Comparison of ENCODE assay signal across 15 cellular contexts in genomic region chr22:31929126-31929928, GRCh38. TPM values are rescaled to one million over a fixed set of nuclear protein-coding genes. Genes with fewer than 3 reads are reported as not detected.
DNase-seq lines count a peak whose midpoint lies in the region; ATAC-seq lines count a peak whose summit lies in the region.
"Had no signal": no experiment of that assay in that cellular context is flagged by ENCODE, and none has a peak within 500 bp of the region (broad histone marks: within the 10 kb centered on the region; RNA-seq: fewer than 3 reads in every experiment).

No MANE protein-coding gene starts in this region.

- H3K36me3 Mint-ChIP-seq in activated T-helper 17 cell treated with anti-CD3 and anti-CD28 coated beads, Interleukin-2, amount 50 U/mL, for 72 hours (ENCODE audit: low read depth) = no peaks in the 10 kb centered on the region
- H3K36me3 Mint-ChIP-seq: stimulated activated naive B cell treated with anti-CD40 and anti-IgM and Interleukin-4, amounts not matched to agents 10 μg/mL and 1 μg/mL and 100 μg/mL, for 72 hours had no signal

- H3K27me3 ChIP-seq in MG63 = no peaks in the 10 kb centered on the region
- H3K27me3 ChIP-seq: Peyer's patch had no signal

- no peak for ATAC-seq in activated T-helper 17 cell treated with anti-CD3 and anti-CD28 coated beads, Interleukin-2, amount 50 U/mL, for 72 hours (replicated peaks)
- ATAC-seq in left ventricle myocardium superior (peak; percentile 86), HG02885 (IDR thresholded peaks at IDR 0.05; ENCODE audit: poor library complexity, unreplicated experiment) (no peak)
- ATAC-seq: HCT116; stimulated activated naive B cell treated with anti-CD40 and anti-IgM and Interleukin-4, amounts not matched to agents 10 μg/mL and 1 μg/mL and 100 μg/mL, for 72 hours had no signal

- H3K4me3 ChIP-seq in MG63 = no peak overlapping the region
- H3K4me3 ChIP-seq: Peyer's patch had no signal

- intact Hi-C loops in left ventricle myocardium superior (cut with micrococcal nuclease) = no loop called here
- intact Hi-C loops in posterior cingulate gyrus (cut with DNase I) = no loop called here

- H3K36me3 ChIP-seq in MG63 = no peaks in the 10 kb centered on the region
- H3K36me3 ChIP-seq: Peyer's patch had no signal

- peak; percentile 30 for DNase-seq in GM03348 (ENCODE audit: low spot score)
- DNase-seq in left ventricle myocardium superior = peak; percentile 55
- DNase-seq in posterior cingulate gyrus = peak in 6 of 10 donors; percentile 36 to 92 (median 62)
- DNase-seq in MG63 = no peak
- DNase-seq in LoVo (ENCODE audit: low spot score) = no peak
- DNase-seq: activated naive CD4-positive, alpha-beta T cell; EL; Karpas-422; NCI-H1436 treated with DMSO at 0.1 percent for 48 hours; NCI-H510A; Peyer's patch; stimulated activated naive B cell treated with anti-CD40 and anti-IgM and Interleukin-4, amounts not matched to agents 10 μg/mL and 1 μg/mL and 100 μg/mL, for 72 hours had no signal

- H3K4me1 Mint-ChIP-seq in activated T-helper 17 cell treated with anti-CD3 and anti-CD28 coated beads, Interleukin-2, amount 50 U/mL, for 72 hours = no peaks in the 10 kb centered on the region

- H3K27me3 Mint-ChIP-seq in activated T-helper 17 cell treated with anti-CD3 and anti-CD28 coated beads, Interleukin-2, amount 50 U/mL, for 72 hours = peaks cover 14% of the 10 kb centered on the region

- no peaks in the 10 kb centered on the region for H3K9me3 Mint-ChIP-seq in activated T-helper 17 cell treated with anti-CD3 and anti-CD28 coated beads, Interleukin-2, amount 50 U/mL, for 72 hours
- H3K9me3 Mint-ChIP-seq: stimulated activated naive B cell treated with anti-CD40 and anti-IgM and Interleukin-4, amounts not matched to agents 10 μg/mL and 1 μg/mL and 100 μg/mL, for 72 hours had no signal

- no peaks in the 10 kb centered on the region for H3K9me3 ChIP-seq in MG63
- H3K9me3 ChIP-seq: Peyer's patch had no signal

- H3K4me3 Mint-ChIP-seq in activated T-helper 17 cell treated with anti-CD3 and anti-CD28 coated beads, Interleukin-2, amount 50 U/mL, for 72 hours = no peak overlapping the region
- H3K4me3 Mint-ChIP-seq: stimulated activated naive B cell treated with anti-CD40 and anti-IgM and Interleukin-4, amounts not matched to agents 10 μg/mL and 1 μg/mL and 100 μg/mL, for 72 hours had no signal

- H3K27ac Mint-ChIP-seq in activated T-helper 17 cell treated with anti-CD3 and anti-CD28 coated beads, Interleukin-2, amount 50 U/mL, for 72 hours = peak overlapping the region; percentile 37
- H3K27ac Mint-ChIP-seq: stimulated activated naive B cell treated with anti-CD40 and anti-IgM and Interleukin-4, amounts not matched to agents 10 μg/mL and 1 μg/mL and 100 μg/mL, for 72 hours had no signal

RNA-seq across cellular contexts. Expression of gene YWHAH, which starts 15.0 kb away (rescaled TPM):
- total RNA-seq in activated T-helper 17 cell treated with anti-CD3 and anti-CD28 coated beads, Interleukin-2, amount 50 U/mL, for 72 hours = 100 to 1,000 TPM; 168 to 211 TPM
- 60.4 TPM for total RNA-seq in left ventricle myocardium superior
- total RNA-seq in MG63 (2014; rRNA removed; shearing (Covaris generic); ENCODE audit: low replicate concordance) = 92.2 and 125 TPM in 2 replicates

Comparison
In these comparisons a context has a peak if more than half of its experiments do, and no peak if none do; other contexts are left out.
1. DNase-seq: peak in GM03348 (single experiment), left ventricle myocardium superior (single experiment) and posterior cingulate gyrus (6 of 10); none in MG63 (single experiment) and LoVo (single experiment).